15 cellular contexts compared by ENCODE assay signal in the genomic region with DNA sequence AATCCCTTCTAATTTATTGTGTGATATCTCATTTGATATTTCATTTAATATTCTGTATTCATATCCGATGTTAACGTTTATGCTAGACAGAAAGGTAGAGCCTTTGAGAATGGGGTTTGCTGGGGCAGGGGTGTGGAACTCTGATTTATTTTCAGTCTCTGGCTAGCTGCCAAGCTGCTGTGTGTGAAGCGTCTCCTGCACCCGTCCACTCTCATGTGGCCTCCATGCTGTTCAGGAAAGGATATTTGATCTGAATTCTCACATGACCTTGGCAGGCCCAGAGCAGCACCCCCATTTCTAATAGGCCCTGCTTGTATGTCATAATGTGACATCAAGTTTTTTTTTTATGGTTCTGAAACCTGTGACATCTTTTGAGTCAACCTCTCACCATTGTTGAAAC. TPM values are rescaled to one million over a fixed set of nuclear protein-coding genes. Genes with fewer than 3 reads are reported as not detected.
DNase-seq lines count a peak whose midpoint lies in the region; ATAC-seq and TF ChIP-seq lines count a peak whose summit lies in the region.
"Had no signal": no experiment of that assay in that cellular context is flagged by ENCODE, and none has a peak within 500 bp of the region (broad histone marks: within the 10 kb centered on the region; RNA-seq: fewer than 3 reads in every experiment).

No MANE protein-coding gene starts in this region.

- peak overlapping the region; percentile 96 for H3K4me2 ChIP-seq in osteoblast (ENCODE audit: insufficient read depth, low read length)

- TF ChIP-seq CTCF in fibroblast of villous mesenchyme (IDR thresholded peaks at IDR 0.05; ENCODE audit: insufficient read depth, low read depth, low read length), result no peak
- no peak for TF ChIP-seq CTCF in osteoblast (IDR thresholded peaks at IDR 0.05; ENCODE audit: extremely low read depth, low read depth, low read length)

- peaks cover 9% of the 10 kb centered on the region for H4K20me1 ChIP-seq in osteoblast (ENCODE audit: insufficient read depth, low read length)

- H3K9me3 ChIP-seq in osteoblast (ENCODE audit: low read depth, low read length), result peaks cover 25% of the 10 kb centered on the region

- H3K79me2 ChIP-seq in ACC112 (ENCODE audit: control insufficient read depth, insufficient read depth, low read length, unreplicated experiment), result peaks cover 99% of the 10 kb centered on the region
- peaks cover 64% of the 10 kb centered on the region for H3K79me2 ChIP-seq in osteoblast (ENCODE audit: insufficient read depth, low read length)

- H3K4me3 ChIP-seq in ACC112 (ENCODE audit: low read depth, low read length), result peak overlapping the region; percentile 88
- peak overlapping the region; percentile 92 for H3K4me3 ChIP-seq in fibroblast of villous mesenchyme (ENCODE audit: low read depth, low read length)
- H3K4me3 ChIP-seq in osteoblast (ENCODE audit: insufficient read depth, low read length), result peak overlapping the region; percentile 82

- ATAC-seq in HG02798 (IDR thresholded peaks at IDR 0.05; ENCODE audit: poor library complexity, unreplicated experiment), result no peak
- ATAC-seq in GM18907 (IDR thresholded peaks at IDR 0.05; ENCODE audit: unreplicated experiment), result no peak

- H3K4me1 ChIP-seq in ACC112 (ENCODE audit: control insufficient read depth, insufficient read depth, low read length, unreplicated experiment) (peaks cover 64% of the 10 kb centered on the region), osteoblast (ENCODE audit: insufficient read depth, low read length) (peaks cover 29% of the 10 kb centered on the region)

- H3K36me3 ChIP-seq in ACC112 (ENCODE audit: insufficient read depth, low read length), result peaks cover 49% of the 10 kb centered on the region
- H3K36me3 ChIP-seq in osteoblast (ENCODE audit: insufficient read depth, low read length), result peaks cover 32% of the 10 kb centered on the region

- DNase-seq in amniotic epithelial cell (ENCODE audit: low read depth) (peak; percentile 66), fibroblast of villous mesenchyme (ENCODE audit: low read depth) (peak; percentile 65), osteoblast (ENCODE audit: insufficient read length, low spot score, missing footprints) (no peak), NCI-H2196 (lab: John Stamatoyannopoulos, UW; ENCODE audit: unreplicated experiment) (no peak)
- no peak for DNase-seq in activated effector memory CD4-positive, alpha-beta T cell treated with Interleukin-2 at 50 U/mL for 16 hours
- DNase-seq: activated T-cell treated with anti-CD3 and anti-CD28 coated beads for 4 hours; central memory CD4-positive, alpha-beta T cell; EL; foreskin melanocyte; NCI-H446 treated with DMSO at 0.1 percent for 48 hours; RPMI8226 had no signal

- H3K27ac ChIP-seq in ACC112 (ENCODE audit: low read depth, low read length) (peak overlapping the region; percentile 94), osteoblast (ENCODE audit: low read depth, low read length) (peak overlapping the region; percentile 84)

- H3K27me3 ChIP-seq in ACC112 (ENCODE audit: insufficient read depth, low read length) (no peaks in the 10 kb centered on the region), osteoblast (ENCODE audit: insufficient read depth, low read length) (no peaks in the 10 kb centered on the region)

- H2AFZ ChIP-seq in ACC112 (ENCODE audit: low read length, unreplicated experiment), result no peak overlapping the region
- H2AFZ ChIP-seq in osteoblast (ENCODE audit: low read length), result no peak overlapping the region

RNA-seq across cellular contexts. Expression of a gene that starts 1.6 kb away (rescaled TPM):
- 35.8 and 62.6 TPM in 2 replicates for total RNA-seq in fibroblast of villous mesenchyme
- total RNA-seq in osteoblast, result 89.8 and 116 TPM in 2 replicates
- total RNA-seq: B cell had no signal

RNA-seq across cellular contexts. Expression of a gene that starts 42.7 kb away (rescaled TPM):
- total RNA-seq in fibroblast of villous mesenchyme, result 0.32 and 1.3 TPM in 2 replicates
- total RNA-seq in osteoblast, result 0.72 and 1.2 TPM in 2 replicates
- total RNA-seq: B cell had no signal

Comparison
In these comparisons a context has a peak if more than half of its experiments do, and no peak if none do; other contexts are left out.
1. DNase-seq: peak in amniotic epithelial cell (single experiment) and fibroblast of villous mesenchyme (single experiment); none in osteoblast (single experiment), NCI-H2196 (single experiment) and activated effector memory CD4-positive, alpha-beta T cell treated with Interleukin-2 at 50 U/mL for 16 hours (single experiment).
2. Peak in every context shown above with its lines, with median percentiles within 50 percentile points of each other: H3K4me3 ChIP-seq.